In the genomic region with DNA sequence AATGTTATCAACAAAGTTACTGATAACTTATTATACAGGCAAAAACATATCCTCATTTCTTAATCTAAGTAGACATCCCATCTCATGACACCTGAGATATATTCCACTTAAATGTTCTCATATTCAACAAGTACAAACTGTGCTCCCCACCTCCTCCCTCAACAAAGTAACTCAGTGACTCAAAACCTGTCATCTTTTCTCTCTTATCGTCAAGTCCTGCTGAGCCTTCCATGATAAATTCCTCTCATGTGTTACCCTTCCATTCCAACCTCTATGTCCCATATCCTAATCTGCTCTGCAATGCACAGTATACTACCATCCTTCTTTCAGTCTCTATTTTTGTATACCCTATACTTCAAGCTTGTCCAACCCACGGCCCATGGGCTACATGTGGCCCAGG, we compare ENCODE assay signal across 2 cellular contexts.
TF ChIP-seq lines count a peak whose summit lies in the region.

No MANE protein-coding gene starts in this region.

TF ChIP-seq in A549, 52 proteins besides CTCF, POLR2A, EP300 and RAD21 (continued from another document):
- TF ChIP-seq, protein P1, sequence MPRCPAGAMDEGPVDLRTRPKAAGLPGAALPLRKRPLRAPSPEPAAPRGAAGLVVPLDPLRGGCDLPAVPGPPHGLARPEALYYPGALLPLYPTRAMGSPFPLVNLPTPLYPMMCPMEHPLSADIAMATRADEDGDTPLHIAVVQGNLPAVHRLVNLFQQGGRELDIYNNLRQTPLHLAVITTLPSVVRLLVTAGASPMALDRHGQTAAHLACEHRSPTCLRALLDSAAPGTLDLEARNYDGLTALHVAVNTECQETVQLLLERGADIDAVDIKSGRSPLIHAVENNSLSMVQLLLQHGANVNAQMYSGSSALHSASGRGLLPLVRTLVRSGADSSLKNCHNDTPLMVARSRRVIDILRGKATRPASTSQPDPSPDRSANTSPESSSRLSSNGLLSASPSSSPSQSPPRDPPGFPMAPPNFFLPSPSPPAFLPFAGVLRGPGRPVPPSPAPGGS (IDR thresholded peaks at IDR 0.05): no peak

TF ChIP-seq in IMR-90, 13 proteins besides CTCF, POLR2A, EP300 and RAD21:
- TF ChIP-seq, protein P2, sequence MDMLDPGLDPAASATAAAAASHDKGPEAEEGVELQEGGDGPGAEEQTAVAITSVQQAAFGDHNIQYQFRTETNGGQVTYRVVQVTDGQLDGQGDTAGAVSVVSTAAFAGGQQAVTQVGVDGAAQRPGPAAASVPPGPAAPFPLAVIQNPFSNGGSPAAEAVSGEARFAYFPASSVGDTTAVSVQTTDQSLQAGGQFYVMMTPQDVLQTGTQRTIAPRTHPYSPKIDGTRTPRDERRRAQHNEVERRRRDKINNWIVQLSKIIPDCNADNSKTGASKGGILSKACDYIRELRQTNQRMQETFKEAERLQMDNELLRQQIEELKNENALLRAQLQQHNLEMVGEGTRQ (IDR thresholded peaks at IDR 0.05; ENCODE audit: low read depth, low read length): no peak
- TF ChIP-seq FOS (IDR thresholded peaks at IDR 0.05; ENCODE audit: low read depth, low read length): no peak
- no peak for TF ChIP-seq CHD1 (IDR thresholded peaks at IDR 0.05; ENCODE audit: low read depth, low read length)
